22 cellular contexts compared by ENCODE assay signal in the genomic region with DNA sequence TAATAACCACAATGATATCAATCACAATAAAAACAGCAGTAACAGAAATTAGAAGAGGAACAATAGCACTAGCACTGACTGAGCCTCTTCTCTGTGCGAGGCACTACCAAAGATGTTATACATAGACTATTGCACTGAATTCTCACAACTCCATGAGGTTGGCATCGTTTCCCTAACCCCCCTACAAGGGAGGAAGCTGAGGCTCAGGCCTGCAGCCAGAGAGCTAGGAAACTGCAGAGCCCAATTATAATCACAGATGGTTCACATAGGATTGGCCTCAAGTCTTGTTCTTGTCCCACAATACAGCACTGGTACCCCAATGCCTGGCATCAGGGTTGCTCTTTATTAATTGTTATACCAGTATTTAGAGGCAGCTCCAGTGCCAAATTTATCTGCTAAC.
"Had no signal": no experiment of that assay in that cellular context is flagged by ENCODE, and none has a peak within 500 bp of the region (broad histone marks: within the 10 kb centered on the region; RNA-seq: fewer than 3 reads in every experiment).

No MANE protein-coding gene starts in this region.

- H3K4me3 Mint-ChIP-seq: naive thymus-derived CD4-positive, alpha-beta T cell; nephron progenitor cell; stimulated activated naive B cell treated with anti-CD40 and anti-IgM and Interleukin-4, amounts not matched to agents 10 μg/mL and 1 μg/mL and 100 μg/mL, for 72 hours; stimulated activated naive CD8-positive, alpha-beta T cell treated with anti-CD3 and anti-CD28 coated beads, Interleukin-15, amount 100 ng/mL, for 72 hours had no signal

- H3K4me3 ChIP-seq: colonic mucosa, hepatocyte, lung, psoas muscle, spleen, thoracic aorta, transverse colon had no signal

- H3K27me3 ChIP-seq: colonic mucosa, foreskin keratinocyte, hepatocyte, spleen, transverse colon had no signal

- H3K9ac ChIP-seq: parathyroid adenoma had no signal

- H3K4me2 ChIP-seq: hepatocyte had no signal

- H3K36me3 ChIP-seq: colonic mucosa, spleen, thoracic aorta, transverse colon had no signal

- H3K9me3 ChIP-seq: colonic mucosa, psoas muscle, thoracic aorta, transverse colon had no signal

- H3K4me1 Mint-ChIP-seq: naive thymus-derived CD4-positive, alpha-beta T cell; stimulated activated naive B cell treated with anti-CD40 and anti-IgM and Interleukin-4, amounts not matched to agents 10 μg/mL and 1 μg/mL and 100 μg/mL, for 72 hours; stimulated activated naive CD8-positive, alpha-beta T cell treated with anti-CD3 and anti-CD28 coated beads, Interleukin-15, amount 100 ng/mL, for 72 hours had no signal

- H3K27ac Mint-ChIP-seq: naive thymus-derived CD4-positive, alpha-beta T cell; nephron progenitor cell; stimulated activated naive B cell treated with anti-CD40 and anti-IgM and Interleukin-4, amounts not matched to agents 10 μg/mL and 1 μg/mL and 100 μg/mL, for 72 hours; stimulated activated naive CD8-positive, alpha-beta T cell treated with anti-CD3 and anti-CD28 coated beads, Interleukin-15, amount 100 ng/mL, for 72 hours had no signal

- H3K79me2 ChIP-seq: hepatocyte, parathyroid adenoma had no signal

- ATAC-seq: foreskin keratinocyte; left colon; left ventricle myocardium superior; naive thymus-derived CD4-positive, alpha-beta T cell; psoas muscle; sciatic nerve; stimulated activated naive B cell treated with anti-CD40 and anti-IgM and Interleukin-4, amounts not matched to agents 10 μg/mL and 1 μg/mL and 100 μg/mL, for 72 hours; stimulated activated naive CD8-positive, alpha-beta T cell treated with anti-CD3 and anti-CD28 coated beads, Interleukin-15, amount 100 ng/mL, for 72 hours had no signal

- DNase-seq: colonic mucosa; dermis blood vessel endothelial cell; erythroblast; foreskin keratinocyte; left colon; left ventricle myocardium superior; mesendoderm; naive thymus-derived CD4-positive, alpha-beta T cell; nephron progenitor cell; psoas muscle; spleen; stimulated activated CD4-positive, alpha-beta T cell treated with anti-CD3 and anti-CD28 coated beads, Interleukin-15, amount 100 ng/mL, for 24 hours; stimulated activated CD4-positive, alpha-beta T cell treated with anti-CD3 and anti-CD28 coated beads, Interleukin-1b, Interleukin-23, amount 100 ng/mL, for 48 hours; stimulated activated CD4-positive, alpha-beta T cell treated with anti-CD3 and anti-CD28 coated beads, Interleukin-4, amount 100 ng/mL, for 24 hours; stimulated activated naive B cell treated with anti-CD40 and anti-IgM and Interleukin-4, amounts not matched to agents 10 μg/mL and 1 μg/mL and 100 μg/mL, for 72 hours; stimulated activated naive CD8-positive, alpha-beta T cell treated with anti-CD3 and anti-CD28 coated beads, Interleukin-15, amount 100 ng/mL, for 72 hours; transverse colon had no signal

- H3K27ac ChIP-seq: colonic mucosa, foreskin keratinocyte, parathyroid adenoma, psoas muscle, spleen, thoracic aorta, transverse colon had no signal

- H3K27me3 Mint-ChIP-seq: naive thymus-derived CD4-positive, alpha-beta T cell; stimulated activated naive B cell treated with anti-CD40 and anti-IgM and Interleukin-4, amounts not matched to agents 10 μg/mL and 1 μg/mL and 100 μg/mL, for 72 hours; stimulated activated naive CD8-positive, alpha-beta T cell treated with anti-CD3 and anti-CD28 coated beads, Interleukin-15, amount 100 ng/mL, for 72 hours had no signal

- H2AFZ ChIP-seq: hepatocyte had no signal

- H3K4me1 ChIP-seq: colonic mucosa, foreskin keratinocyte, psoas muscle, spleen, transverse colon had no signal
